Comparison of ENCODE assay signal across 18 cellular contexts in genomic region chr1:186207401-186208085, GRCh38.
"Had no signal": no experiment of that assay in that cellular context is flagged by ENCODE, and none has a peak within 500 bp of the region (broad histone marks: within the 10 kb centered on the region; RNA-seq: fewer than 3 reads in every experiment).

No MANE protein-coding gene starts in this region.

- H3K4me1 ChIP-seq: body of pancreas, thyroid gland, uterus had no signal

- H3K9me3 Mint-ChIP-seq: activated CD4-positive, alpha-beta T cell treated with anti-CD3 and anti-CD28 coated beads, Interleukin-2, amount 10 ng/mL, durations not matched to agents 7 days and 5 days; activated T-helper 1 cell treated with anti-CD3 and anti-CD28 coated beads, Interleukin-12 subunit alpha, Interleukin-12 subunit beta, Interleukin-2, Interleukin-4 antibody, amounts not matched to agents 30 ng/mL and 10 ng/mL and 1 ng/mL, durations not matched to agents 14 hours and 24 hours and 36 hours had no signal

- H3K9ac ChIP-seq: neural progenitor cell had no signal

- H3K27ac Mint-ChIP-seq: activated CD4-positive, alpha-beta T cell treated with anti-CD3 and anti-CD28 coated beads, Interleukin-2, amount 10 ng/mL, durations not matched to agents 7 days and 5 days; activated T-helper 1 cell treated with anti-CD3 and anti-CD28 coated beads, Interleukin-12 subunit alpha, Interleukin-12 subunit beta, Interleukin-2, Interleukin-4 antibody, amounts not matched to agents 30 ng/mL and 10 ng/mL and 1 ng/mL, durations not matched to agents 14 hours and 24 hours and 36 hours; naive B cell; neural progenitor cell; stimulated activated naive B cell treated with anti-CD40 and anti-IgM and Interleukin-4, amounts not matched to agents 10 μg/mL and 1 μg/mL and 100 μg/mL, for 72 hours had no signal

- H2AFZ ChIP-seq: neural progenitor cell had no signal

- DNase-seq: activated CD4-positive, alpha-beta T cell treated with anti-CD3 and anti-CD28 coated beads, Interleukin-2, amount 10 ng/mL, durations not matched to agents 7 days and 5 days; activated CD4-positive, CD25-positive, alpha-beta regulatory T cell; activated naive CD4-positive, alpha-beta T cell; body of pancreas; effector CD4-positive, alpha-beta T cell; left colon; mammary epithelial cell; naive B cell; ovary; stimulated activated CD4-positive, alpha-beta T cell treated with anti-CD3 and anti-CD28 coated beads, Interleukin-15, amount 100 ng/mL, for 24 hours; stimulated activated CD4-positive, alpha-beta T cell treated with anti-CD3 and anti-CD28 coated beads, Interleukin-4, amount 100 ng/mL, for 1 hour; stimulated activated naive B cell treated with anti-CD40 and anti-IgM and Interleukin-4, amounts not matched to agents 10 μg/mL and 1 μg/mL and 100 μg/mL, for 72 hours; thyroid gland; uterus had no signal

- H3K9me3 ChIP-seq: body of pancreas, ovary, thyroid gland, uterus had no signal

- H3K4me3 ChIP-seq: body of pancreas, coronary artery, neural progenitor cell, ovary, thyroid gland, uterus had no signal

- ATAC-seq: body of pancreas; left colon; stimulated activated naive B cell treated with anti-CD40 and anti-IgM and Interleukin-4, amounts not matched to agents 10 μg/mL and 1 μg/mL and 100 μg/mL, for 72 hours had no signal

- H3K4me1 Mint-ChIP-seq: central memory CD8-positive, alpha-beta T cell; naive B cell; stimulated activated naive B cell treated with anti-CD40 and anti-IgM and Interleukin-4, amounts not matched to agents 10 μg/mL and 1 μg/mL and 100 μg/mL, for 72 hours had no signal

- H3K27ac ChIP-seq: body of pancreas, neural progenitor cell, ovary, thyroid gland, uterus had no signal

- H3K27me3 ChIP-seq: body of pancreas, neural progenitor cell, ovary, thyroid gland, uterus had no signal

- H3K36me3 Mint-ChIP-seq: naive B cell; neural progenitor cell; stimulated activated naive B cell treated with anti-CD40 and anti-IgM and Interleukin-4, amounts not matched to agents 10 μg/mL and 1 μg/mL and 100 μg/mL, for 72 hours had no signal

- H3K4me2 ChIP-seq: neural progenitor cell had no signal

- H3K36me3 ChIP-seq: neural progenitor cell, ovary, thyroid gland, uterus had no signal

- H3K4me3 Mint-ChIP-seq: activated CD4-positive, alpha-beta T cell treated with anti-CD3 and anti-CD28 coated beads, Interleukin-2, amount 10 ng/mL, durations not matched to agents 7 days and 5 days; activated T-helper 1 cell treated with anti-CD3 and anti-CD28 coated beads, Interleukin-12 subunit alpha, Interleukin-12 subunit beta, Interleukin-2, Interleukin-4 antibody, amounts not matched to agents 30 ng/mL and 10 ng/mL and 1 ng/mL, durations not matched to agents 14 hours and 24 hours and 36 hours; central memory CD8-positive, alpha-beta T cell; naive B cell; neural progenitor cell; stimulated activated naive B cell treated with anti-CD40 and anti-IgM and Interleukin-4, amounts not matched to agents 10 μg/mL and 1 μg/mL and 100 μg/mL, for 72 hours had no signal
